8 cellular contexts compared by ENCODE assay signal in the genomic region with DNA sequence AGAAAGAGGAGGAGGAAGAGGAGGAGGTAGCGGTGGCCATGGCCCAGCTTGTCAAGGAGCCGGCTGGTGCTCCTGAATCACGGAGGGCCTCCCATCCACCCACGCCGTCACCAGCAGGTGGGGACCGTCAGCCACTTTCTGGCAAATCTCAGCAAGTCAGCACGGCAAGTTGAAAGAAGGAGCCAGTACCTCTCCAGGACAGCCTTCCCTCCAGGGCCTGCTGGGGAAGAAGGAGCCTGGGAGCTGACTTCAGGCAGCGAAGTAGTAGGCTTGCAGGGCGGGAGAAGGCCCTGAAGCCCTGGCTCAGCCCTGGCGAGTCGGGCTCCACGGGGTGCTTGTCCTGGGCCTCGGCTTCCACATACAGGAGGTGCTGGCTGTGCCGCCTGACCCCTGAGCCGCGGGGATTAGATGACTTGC.
DNase-seq lines count a peak whose midpoint lies in the region; ATAC-seq and TF ChIP-seq lines count a peak whose summit lies in the region.

No MANE protein-coding gene starts in this region.

- DNase-seq in GM19240 (ENCODE audit: insufficient read length, low spot score) (peak; percentile 66), astrocyte of the hippocampus (ENCODE audit: low read depth, low spot score) (peak; percentile 46), islet precursor cell (peak; percentile 92)
- peak; percentile 59 to 64 for DNase-seq in stimulated activated CD4-positive, alpha-beta T cell treated with anti-CD3 and anti-CD28 coated beads, Interleukin-2, amount 100 ng/mL, for 24 hours

- ATAC-seq in SK-N-SH treated with all-trans-retinoic acid at 6 μM for 48 hours (peak; percentile 60), HG02610 (IDR thresholded peaks at IDR 0.05; ENCODE audit: unreplicated experiment) (no peak), HG02840 (IDR thresholded peaks at IDR 0.05; ENCODE audit: low FRiP score, unreplicated experiment) (no peak), GM21390 (IDR thresholded peaks at IDR 0.05; ENCODE audit: unreplicated experiment) (no peak)

TF ChIP-seq in SK-N-SH treated with all-trans-retinoic acid at 6 μM for 48 hours, 23 proteins besides CTCF, POLR2A, EP300 and RAD21:
- TF ChIP-seq SNAI2 (CRISPR knock-in tag; IDR thresholded peaks at IDR 0.05) (no peak), GLIS3 (CRISPR knock-in tag; IDR thresholded peaks at IDR 0.05) (no peak), ZNF70 (CRISPR knock-in tag; IDR thresholded peaks at IDR 0.05) (no peak), TCF4 (CRISPR knock-in tag; IDR thresholded peaks at IDR 0.05; ENCODE audit: borderline replicate concordance) (no peak), ESRRG (CRISPR knock-in tag; IDR thresholded peaks at IDR 0.05) (no peak), ZNF565 (CRISPR knock-in tag; conservative IDR thresholded peaks at IDR 0.05; ENCODE audit: low read depth) (no peak), BACH2 (CRISPR knock-in tag; IDR thresholded peaks at IDR 0.05; ENCODE audit: borderline replicate concordance) (no peak), ZNF8 (CRISPR knock-in tag; IDR thresholded peaks at IDR 0.05) (no peak), ISL1 (CRISPR knock-in tag; IDR thresholded peaks at IDR 0.05) (no peak), TOX (CRISPR knock-in tag; IDR thresholded peaks at IDR 0.05; ENCODE audit: borderline replicate concordance) (no peak), OSR1 (CRISPR knock-in tag; IDR thresholded peaks at IDR 0.05) (no peak), ZFP3 (CRISPR knock-in tag; IDR thresholded peaks at IDR 0.05) (no peak), CSDC2 (CRISPR knock-in tag; IDR thresholded peaks at IDR 0.05) (no peak), PPARA (CRISPR knock-in tag; IDR thresholded peaks at IDR 0.05; ENCODE audit: borderline replicate concordance) (no peak), ZFP30 (CRISPR knock-in tag; IDR thresholded peaks at IDR 0.05) (no peak), CREB5 (CRISPR knock-in tag; IDR thresholded peaks at IDR 0.05; ENCODE audit: low read depth) (no peak)
- TF ChIP-seq, protein P1, sequence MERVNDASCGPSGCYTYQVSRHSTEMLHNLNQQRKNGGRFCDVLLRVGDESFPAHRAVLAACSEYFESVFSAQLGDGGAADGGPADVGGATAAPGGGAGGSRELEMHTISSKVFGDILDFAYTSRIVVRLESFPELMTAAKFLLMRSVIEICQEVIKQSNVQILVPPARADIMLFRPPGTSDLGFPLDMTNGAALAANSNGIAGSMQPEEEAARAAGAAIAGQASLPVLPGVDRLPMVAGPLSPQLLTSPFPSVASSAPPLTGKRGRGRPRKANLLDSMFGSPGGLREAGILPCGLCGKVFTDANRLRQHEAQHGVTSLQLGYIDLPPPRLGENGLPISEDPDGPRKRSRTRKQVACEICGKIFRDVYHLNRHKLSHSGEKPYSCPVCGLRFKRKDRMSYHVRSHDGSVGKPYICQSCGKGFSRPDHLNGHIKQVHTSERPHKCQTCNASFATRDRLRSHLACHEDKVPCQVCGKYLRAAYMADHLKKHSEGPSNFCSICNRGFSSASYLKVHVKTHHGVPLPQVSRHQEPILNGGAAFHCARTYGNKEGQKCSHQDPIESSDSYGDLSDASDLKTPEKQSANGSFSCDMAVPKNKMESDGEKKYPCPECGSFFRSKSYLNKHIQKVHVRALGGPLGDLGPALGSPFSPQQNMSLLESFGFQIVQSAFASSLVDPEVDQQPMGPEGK (CRISPR knock-in tag; IDR thresholded peaks at IDR 0.05; ENCODE audit: borderline replicate concordance) = no peak
- TF ChIP-seq, protein P2, sequence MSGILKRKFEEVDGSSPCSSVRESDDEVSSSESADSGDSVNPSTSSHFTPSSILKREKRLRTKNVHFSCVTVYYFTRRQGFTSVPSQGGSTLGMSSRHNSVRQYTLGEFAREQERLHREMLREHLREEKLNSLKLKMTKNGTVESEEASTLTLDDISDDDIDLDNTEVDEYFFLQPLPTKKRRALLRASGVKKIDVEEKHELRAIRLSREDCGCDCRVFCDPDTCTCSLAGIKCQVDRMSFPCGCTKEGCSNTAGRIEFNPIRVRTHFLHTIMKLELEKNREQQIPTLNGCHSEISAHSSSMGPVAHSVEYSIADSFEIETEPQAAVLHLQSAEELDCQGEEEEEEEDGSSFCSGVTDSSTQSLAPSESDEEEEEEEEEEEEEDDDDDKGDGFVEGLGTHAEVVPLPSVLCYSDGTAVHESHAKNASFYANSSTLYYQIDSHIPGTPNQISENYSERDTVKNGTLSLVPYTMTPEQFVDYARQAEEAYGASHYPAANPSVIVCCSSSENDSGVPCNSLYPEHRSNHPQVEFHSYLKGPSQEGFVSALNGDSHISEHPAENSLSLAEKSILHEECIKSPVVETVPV (CRISPR knock-in tag; IDR thresholded peaks at IDR 0.05) = no peak
- TF ChIP-seq, protein P3, sequence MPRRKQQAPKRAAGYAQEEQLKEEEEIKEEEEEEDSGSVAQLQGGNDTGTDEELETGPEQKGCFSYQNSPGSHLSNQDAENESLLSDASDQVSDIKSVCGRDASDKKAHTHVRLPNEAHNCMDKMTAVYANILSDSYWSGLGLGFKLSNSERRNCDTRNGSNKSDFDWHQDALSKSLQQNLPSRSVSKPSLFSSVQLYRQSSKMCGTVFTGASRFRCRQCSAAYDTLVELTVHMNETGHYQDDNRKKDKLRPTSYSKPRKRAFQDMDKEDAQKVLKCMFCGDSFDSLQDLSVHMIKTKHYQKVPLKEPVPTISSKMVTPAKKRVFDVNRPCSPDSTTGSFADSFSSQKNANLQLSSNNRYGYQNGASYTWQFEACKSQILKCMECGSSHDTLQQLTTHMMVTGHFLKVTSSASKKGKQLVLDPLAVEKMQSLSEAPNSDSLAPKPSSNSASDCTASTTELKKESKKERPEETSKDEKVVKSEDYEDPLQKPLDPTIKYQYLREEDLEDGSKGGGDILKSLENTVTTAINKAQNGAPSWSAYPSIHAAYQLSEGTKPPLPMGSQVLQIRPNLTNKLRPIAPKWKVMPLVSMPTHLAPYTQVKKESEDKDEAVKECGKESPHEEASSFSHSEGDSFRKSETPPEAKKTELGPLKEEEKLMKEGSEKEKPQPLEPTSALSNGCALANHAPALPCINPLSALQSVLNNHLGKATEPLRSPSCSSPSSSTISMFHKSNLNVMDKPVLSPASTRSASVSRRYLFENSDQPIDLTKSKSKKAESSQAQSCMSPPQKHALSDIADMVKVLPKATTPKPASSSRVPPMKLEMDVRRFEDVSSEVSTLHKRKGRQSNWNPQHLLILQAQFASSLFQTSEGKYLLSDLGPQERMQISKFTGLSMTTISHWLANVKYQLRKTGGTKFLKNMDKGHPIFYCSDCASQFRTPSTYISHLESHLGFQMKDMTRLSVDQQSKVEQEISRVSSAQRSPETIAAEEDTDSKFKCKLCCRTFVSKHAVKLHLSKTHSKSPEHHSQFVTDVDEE (CRISPR knock-in tag; IDR thresholded peaks at IDR 0.05) = no peak
